1 cellular context compared by ENCODE assay signal in the genomic region with DNA sequence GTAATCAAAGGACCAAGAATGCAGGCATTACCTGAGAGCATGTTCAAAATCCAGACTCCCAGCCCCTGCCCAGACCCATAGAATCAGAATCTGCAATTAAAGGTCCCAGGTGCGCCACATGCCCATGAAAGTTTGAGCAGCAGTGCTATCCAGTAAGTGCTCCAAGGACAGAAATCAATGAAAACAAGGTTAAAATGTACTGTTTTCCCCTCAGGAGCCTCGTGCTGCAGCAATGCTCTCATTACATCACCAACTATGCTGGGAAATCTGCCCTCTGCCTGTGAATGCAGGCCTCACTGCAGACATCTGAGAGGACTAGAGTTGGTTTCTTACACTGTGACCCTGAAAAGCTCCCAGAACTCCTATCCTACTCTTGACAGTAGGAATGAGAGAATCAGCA.
TF ChIP-seq lines count a peak whose summit lies in the region.

No MANE protein-coding gene starts in this region.

TF ChIP-seq in GM23338, 12 proteins besides CTCF, POLR2A, EP300 and RAD21 (continued from another document):
- TF ChIP-seq, protein P1, sequence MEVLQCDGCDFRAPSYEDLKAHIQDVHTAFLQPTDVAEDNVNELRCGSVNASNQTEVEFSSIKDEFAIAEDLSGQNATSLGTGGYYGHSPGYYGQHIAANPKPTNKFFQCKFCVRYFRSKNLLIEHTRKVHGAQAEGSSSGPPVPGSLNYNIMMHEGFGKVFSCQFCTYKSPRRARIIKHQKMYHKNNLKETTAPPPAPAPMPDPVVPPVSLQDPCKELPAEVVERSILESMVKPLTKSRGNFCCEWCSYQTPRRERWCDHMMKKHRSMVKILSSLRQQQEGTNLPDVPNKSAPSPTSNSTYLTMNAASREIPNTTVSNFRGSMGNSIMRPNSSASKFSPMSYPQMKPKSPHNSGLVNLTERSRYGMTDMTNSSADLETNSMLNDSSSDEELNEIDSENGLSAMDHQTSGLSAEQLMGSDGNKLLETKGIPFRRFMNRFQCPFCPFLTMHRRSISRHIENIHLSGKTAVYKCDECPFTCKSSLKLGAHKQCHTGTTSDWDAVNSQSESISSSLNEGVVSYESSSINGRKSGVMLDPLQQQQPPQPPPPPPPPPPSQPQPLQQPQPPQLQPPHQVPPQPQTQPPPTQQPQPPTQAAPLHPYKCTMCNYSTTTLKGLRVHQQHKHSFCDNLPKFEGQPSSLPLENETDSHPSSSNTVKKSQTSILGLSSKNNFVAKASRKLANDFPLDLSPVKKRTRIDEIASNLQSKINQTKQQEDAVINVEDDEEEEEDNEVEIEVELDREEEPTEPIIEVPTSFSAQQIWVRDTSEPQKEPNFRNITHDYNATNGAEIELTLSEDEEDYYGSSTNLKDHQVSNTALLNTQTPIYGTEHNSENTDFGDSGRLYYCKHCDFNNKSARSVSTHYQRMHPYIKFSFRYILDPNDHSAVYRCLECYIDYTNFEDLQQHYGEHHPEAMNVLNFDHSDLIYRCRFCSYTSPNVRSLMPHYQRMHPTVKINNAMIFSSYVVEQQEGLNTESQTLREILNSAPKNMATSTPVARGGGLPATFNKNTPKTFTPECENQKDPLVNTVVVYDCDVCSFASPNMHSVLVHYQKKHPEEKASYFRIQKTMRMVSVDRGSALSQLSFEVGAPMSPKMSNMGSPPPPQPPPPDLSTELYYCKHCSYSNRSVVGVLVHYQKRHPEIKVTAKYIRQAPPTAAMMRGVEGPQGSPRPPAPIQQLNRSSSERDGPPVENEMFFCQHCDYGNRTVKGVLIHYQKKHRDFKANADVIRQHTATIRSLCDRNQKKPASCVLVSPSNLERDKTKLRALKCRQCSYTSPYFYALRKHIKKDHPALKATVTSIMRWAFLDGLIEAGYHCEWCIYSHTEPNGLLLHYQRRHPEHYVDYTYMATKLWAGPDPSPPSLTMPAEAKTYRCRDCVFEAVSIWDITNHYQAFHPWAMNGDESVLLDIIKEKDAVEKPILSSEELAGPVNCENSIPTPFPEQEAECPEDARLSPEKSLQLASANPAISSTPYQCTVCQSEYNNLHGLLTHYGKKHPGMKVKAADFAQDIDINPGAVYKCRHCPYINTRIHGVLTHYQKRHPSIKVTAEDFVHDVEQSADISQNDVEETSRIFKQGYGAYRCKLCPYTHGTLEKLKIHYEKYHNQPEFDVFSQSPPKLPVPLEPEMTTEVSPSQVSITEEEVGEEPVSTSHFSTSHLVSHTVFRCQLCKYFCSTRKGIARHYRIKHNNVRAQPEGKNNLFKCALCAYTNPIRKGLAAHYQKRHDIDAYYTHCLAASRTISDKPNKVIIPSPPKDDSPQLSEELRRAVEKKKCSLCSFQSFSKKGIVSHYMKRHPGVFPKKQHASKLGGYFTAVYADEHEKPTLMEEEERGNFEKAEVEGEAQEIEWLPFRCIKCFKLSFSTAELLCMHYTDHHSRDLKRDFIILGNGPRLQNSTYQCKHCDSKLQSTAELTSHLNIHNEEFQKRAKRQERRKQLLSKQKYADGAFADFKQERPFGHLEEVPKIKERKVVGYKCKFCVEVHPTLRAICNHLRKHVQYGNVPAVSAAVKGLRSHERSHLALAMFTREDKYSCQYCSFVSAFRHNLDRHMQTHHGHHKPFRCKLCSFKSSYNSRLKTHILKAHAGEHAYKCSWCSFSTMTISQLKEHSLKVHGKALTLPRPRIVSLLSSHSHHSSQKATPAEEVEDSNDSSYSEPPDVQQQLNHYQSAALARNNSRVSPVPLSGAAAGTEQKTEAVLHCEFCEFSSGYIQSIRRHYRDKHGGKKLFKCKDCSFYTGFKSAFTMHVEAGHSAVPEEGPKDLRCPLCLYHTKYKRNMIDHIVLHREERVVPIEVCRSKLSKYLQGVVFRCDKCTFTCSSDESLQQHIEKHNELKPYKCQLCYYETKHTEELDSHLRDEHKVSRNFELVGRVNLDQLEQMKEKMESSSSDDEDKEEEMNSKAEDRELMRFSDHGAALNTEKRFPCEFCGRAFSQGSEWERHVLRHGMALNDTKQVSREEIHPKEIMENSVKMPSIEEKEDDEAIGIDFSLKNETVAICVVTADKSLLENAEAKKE (CRISPR knock-in tag; IDR thresholded peaks at IDR 0.05) = no peak
TF ChIP-seq in GM23338: peak in this region for 0.
